In the genomic region with DNA sequence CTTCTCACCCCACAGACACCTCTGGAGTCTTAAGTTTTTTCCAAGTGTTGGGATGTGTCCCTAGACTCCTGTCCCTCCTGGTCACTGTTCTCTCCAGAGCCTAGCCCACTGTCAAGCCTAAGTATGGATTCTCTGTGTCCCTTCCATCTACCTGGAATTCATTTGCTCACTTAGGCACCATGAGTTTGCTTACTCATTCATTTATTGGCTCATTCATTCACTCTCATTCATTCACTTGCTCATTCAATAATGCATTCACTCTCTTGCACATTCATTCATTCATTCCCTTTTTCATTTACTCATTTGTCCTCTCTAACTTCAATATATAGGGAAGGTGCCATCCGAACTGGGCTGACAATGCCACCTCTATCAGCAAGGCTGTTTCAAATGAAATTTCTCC, we compare ENCODE assay signal across 11 cellular contexts. TPM values are rescaled to one million over a fixed set of nuclear protein-coding genes. Genes with fewer than 3 reads are reported as not detected.
DNase-seq lines count a peak whose midpoint lies in the region; TF ChIP-seq lines count a peak whose summit lies in the region.
"Had no signal": no experiment of that assay in that cellular context is flagged by ENCODE, and none has a peak within 500 bp of the region (broad histone marks: within the 10 kb centered on the region; RNA-seq: fewer than 3 reads in every experiment).

No MANE protein-coding gene starts in this region.

- H3K9me3 Mint-ChIP-seq in neural crest cell = no peaks in the 10 kb centered on the region
- H3K9me3 Mint-ChIP-seq: stimulated activated naive CD8-positive, alpha-beta T cell treated with anti-CD3 and anti-CD28 coated beads, Interleukin-15, amount 100 ng/mL, for 72 hours; T-helper 1 cell treated with Interleukin-12 subunit alpha and Interleukin-12 subunit beta and Interleukin-4 antibody, amounts not matched to agents 30 μg/mL and 1 μg/mL, for 36 hours had no signal

- peak overlapping the region; percentile 95 for H3K4me3 ChIP-seq in AG10803 (ENCODE audit: low read length)
- H3K4me3 ChIP-seq in choroid plexus epithelial cell (ENCODE audit: low read depth, low read length) = peak overlapping the region; percentile 64

- TF ChIP-seq CTCF in AG10803 (conservative IDR thresholded peaks at IDR 0.05; ENCODE audit: low read length) (no peak), choroid plexus epithelial cell (conservative IDR thresholded peaks at IDR 0.05; ENCODE audit: low read depth, low read length) (no peak), neural crest cell (conservative IDR thresholded peaks at IDR 0.05) (no peak)

- no peak overlapping the region for H3K4me3 Mint-ChIP-seq in neural crest cell
- H3K4me3 Mint-ChIP-seq: stimulated activated naive CD8-positive, alpha-beta T cell treated with anti-CD3 and anti-CD28 coated beads, Interleukin-15, amount 100 ng/mL, for 72 hours; T-helper 1 cell treated with Interleukin-12 subunit alpha and Interleukin-12 subunit beta and Interleukin-4 antibody, amounts not matched to agents 30 μg/mL and 1 μg/mL, for 36 hours had no signal

- H3K36me3 Mint-ChIP-seq in neural crest cell (ENCODE audit: low read depth) = no peaks in the 10 kb centered on the region

- H3K27me3 Mint-ChIP-seq in neural crest cell (ENCODE audit: low read depth) = no peaks in the 10 kb centered on the region
- H3K27me3 Mint-ChIP-seq: stimulated activated naive CD8-positive, alpha-beta T cell treated with anti-CD3 and anti-CD28 coated beads, Interleukin-15, amount 100 ng/mL, for 72 hours had no signal

- H3K4me1 Mint-ChIP-seq in neural crest cell = peaks cover 49% of the 10 kb centered on the region
- H3K4me1 Mint-ChIP-seq: stimulated activated naive CD8-positive, alpha-beta T cell treated with anti-CD3 and anti-CD28 coated beads, Interleukin-15, amount 100 ng/mL, for 72 hours had no signal

- DNase-seq in AG10803 (ENCODE audit: low read depth) (no peak), choroid plexus epithelial cell (ENCODE audit: low read depth) (no peak), neural crest cell (ENCODE audit: low read depth, low spot score) (no peak), UCSD-AML1 (lab: John Stamatoyannopoulos, UW; ENCODE audit: unreplicated experiment) (no peak), islet precursor cell (no peak)
- no peak for DNase-seq in activated naive CD4-positive, alpha-beta T cell treated with Interleukin-2 at 50 U/mL for 16 hours
- DNase-seq: activated T-cell treated with anti-CD3 and anti-CD28 coated beads, Interleukin-2, amount 50 U/mL, for 48 hours; BE2C; stimulated activated naive CD8-positive, alpha-beta T cell treated with anti-CD3 and anti-CD28 coated beads, Interleukin-15, amount 100 ng/mL, for 72 hours had no signal

- H3K27ac Mint-ChIP-seq in neural crest cell (ENCODE audit: unreplicated experiment) = peak overlapping the region; percentile 0
- H3K27ac Mint-ChIP-seq: T-helper 1 cell treated with Interleukin-12 subunit alpha and Interleukin-12 subunit beta and Interleukin-4 antibody, amounts not matched to agents 30 μg/mL and 1 μg/mL, for 36 hours had no signal

RNA-seq across cellular contexts. Expression of a gene that starts 1.6 kb away (rescaled TPM):
- total RNA-seq in neural crest cell = 5.3 and 7.1 TPM in 2 replicates

RNA-seq across cellular contexts. Expression of a gene that starts 4.8 kb away (rescaled TPM):
- not detected in 2 replicates for total RNA-seq in neural crest cell
- total RNA-seq: glomerular endothelial cell had no signal

RNA-seq across cellular contexts. Expression of a gene that starts 15.9 kb away (rescaled TPM):
- total RNA-seq in neural crest cell = 30.2 and 33.7 TPM in 2 replicates

RNA-seq across cellular contexts. Expression of a gene that starts 16.9 kb away (rescaled TPM):
- total RNA-seq in neural crest cell = not detected in 2 replicates
- total RNA-seq: glomerular endothelial cell had no signal

RNA-seq across cellular contexts. Expression of a gene that starts 22.5 kb away (rescaled TPM):
- 132 and 136 TPM in 2 replicates for total RNA-seq in neural crest cell
